In genomic region chr12:2982361-2982760, GRCh38 we compare ENCODE assay signal across 1 cellular context.
TF ChIP-seq lines count a peak whose summit lies in the region.

No MANE protein-coding gene starts in this region.

TF ChIP-seq in HEK293, 187 proteins besides CTCF, POLR2A, EP300 and RAD21:
- TF ChIP-seq, protein P1, sequence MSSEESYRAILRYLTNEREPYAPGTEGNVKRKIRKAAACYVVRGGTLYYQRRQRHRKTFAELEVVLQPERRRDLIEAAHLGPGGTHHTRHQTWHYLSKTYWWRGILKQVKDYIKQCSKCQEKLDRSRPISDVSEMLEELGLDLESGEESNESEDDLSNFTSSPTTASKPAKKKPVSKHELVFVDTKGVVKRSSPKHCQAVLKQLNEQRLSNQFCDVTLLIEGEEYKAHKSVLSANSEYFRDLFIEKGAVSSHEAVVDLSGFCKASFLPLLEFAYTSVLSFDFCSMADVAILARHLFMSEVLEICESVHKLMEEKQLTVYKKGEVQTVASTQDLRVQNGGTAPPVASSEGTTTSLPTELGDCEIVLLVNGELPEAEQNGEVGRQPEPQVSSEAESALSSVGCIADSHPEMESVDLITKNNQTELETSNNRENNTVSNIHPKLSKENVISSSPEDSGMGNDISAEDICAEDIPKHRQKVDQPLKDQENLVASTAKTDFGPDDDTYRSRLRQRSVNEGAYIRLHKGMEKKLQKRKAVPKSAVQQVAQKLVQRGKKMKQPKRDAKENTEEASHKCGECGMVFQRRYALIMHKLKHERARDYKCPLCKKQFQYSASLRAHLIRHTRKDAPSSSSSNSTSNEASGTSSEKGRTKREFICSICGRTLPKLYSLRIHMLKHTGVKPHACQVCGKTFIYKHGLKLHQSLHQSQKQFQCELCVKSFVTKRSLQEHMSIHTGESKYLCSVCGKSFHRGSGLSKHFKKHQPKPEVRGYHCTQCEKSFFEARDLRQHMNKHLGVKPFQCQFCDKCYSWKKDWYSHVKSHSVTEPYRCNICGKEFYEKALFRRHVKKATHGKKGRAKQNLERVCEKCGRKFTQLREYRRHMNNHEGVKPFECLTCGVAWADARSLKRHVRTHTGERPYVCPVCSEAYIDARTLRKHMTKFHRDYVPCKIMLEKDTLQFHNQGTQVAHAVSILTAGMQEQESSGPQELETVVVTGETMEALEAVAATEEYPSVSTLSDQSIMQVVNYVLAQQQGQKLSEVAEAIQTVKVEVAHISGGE (tag by site-specific recombination; conservative IDR thresholded peaks at IDR 0.05; ENCODE audit: low read depth), result no peak
- TF ChIP-seq ZFHX2 (tag by site-specific recombination; conservative IDR thresholded peaks at IDR 0.05), result peak; percentile 41
